17 cellular contexts compared by ENCODE assay signal in genomic region chr6:112268011-112268410, GRCh38. TPM values are rescaled to one million over a fixed set of nuclear protein-coding genes. Genes with fewer than 3 reads are reported as not detected.
DNase-seq lines count a peak whose midpoint lies in the region; ATAC-seq and TF ChIP-seq lines count a peak whose summit lies in the region.
"Had no signal": no experiment of that assay in that cellular context is flagged by ENCODE, and none has a peak within 500 bp of the region (broad histone marks: within the 10 kb centered on the region; RNA-seq: fewer than 3 reads in every experiment).

No MANE protein-coding gene starts in this region.

- peak overlapping the region; percentile 31 for H3K27ac ChIP-seq in rectal smooth muscle tissue (ENCODE audit: low read depth, low read length)
- H3K27ac ChIP-seq in tibial nerve: peak overlapping the region in 3 of 4 donors; percentile 60 to 88 (median 77)

- H3K4me1 Mint-ChIP-seq in natural killer cell treated with Interleukin-12 subunit alpha and Interleukin-12 subunit beta and Interleukin-15 and Interleukin-18, amount 100 ng/mL, for 72 hours (ENCODE audit: low read depth in 2 of 2): peaks cover 9 to 11% of the 10 kb centered on the region in 2 donors
- H3K4me1 Mint-ChIP-seq: IgD-negative memory B cell had no signal

- H3K27me3 ChIP-seq in adipocyte (replicated peaks; ENCODE audit: control insufficient read depth, insufficient read depth, low read length) (no peaks in the 10 kb centered on the region), rectal smooth muscle tissue (ENCODE audit: control insufficient read depth, insufficient read depth, low read length) (no peaks in the 10 kb centered on the region), tibial nerve (no peaks in the 10 kb centered on the region)
- H3K27me3 ChIP-seq: Peyer's patch had no signal

- ATAC-seq in left ventricle myocardium superior (peak; percentile 21), HG03045 (IDR thresholded peaks at IDR 0.05; ENCODE audit: unreplicated experiment) (no peak)
- ATAC-seq in natural killer cell treated with Interleukin-12 subunit alpha and Interleukin-12 subunit beta and Interleukin-15 and Interleukin-18, amount 100 ng/mL, for 72 hours: no peak
- ATAC-seq: GM12878 had no signal

- 65 to 66% methylated on average over 2 of the region's 2 CpGs for WGBS in tibial nerve, 2 donors

- intact Hi-C loops in left ventricle myocardium superior (cut with micrococcal nuclease): no loop called here

- H3K36me3 ChIP-seq in adipocyte (ENCODE audit: control insufficient read depth, insufficient read depth, low read length, severe bottlenecking) (no peaks in the 10 kb centered on the region), rectal smooth muscle tissue (ENCODE audit: control insufficient read depth, insufficient read depth, low read length) (no peaks in the 10 kb centered on the region), tibial nerve (no peaks in the 10 kb centered on the region)
- H3K36me3 ChIP-seq: Peyer's patch had no signal

- no peaks in the 10 kb centered on the region for H3K9me3 ChIP-seq in adipocyte (ENCODE audit: control insufficient read depth, low read length)
- no peaks in the 10 kb centered on the region for H3K9me3 ChIP-seq in tibial nerve
- H3K9me3 ChIP-seq: Peyer's patch had no signal

- H3K27ac Mint-ChIP-seq in natural killer cell treated with Interleukin-12 subunit alpha and Interleukin-12 subunit beta and Interleukin-15 and Interleukin-18, amount 100 ng/mL, for 72 hours: no peak overlapping the region
- H3K27ac Mint-ChIP-seq: IgD-negative memory B cell had no signal

- DNase-seq in adipocyte (ENCODE audit: low read depth): no peak
- DNase-seq in left ventricle myocardium superior: no peak
- no peak for DNase-seq in tibial nerve (ENCODE audit: low spot score in 2 of 2)
- no peak for DNase-seq in hypothalamus (lab: John Stamatoyannopoulos, UW)
- no peak for DNase-seq in natural killer cell treated with Interleukin-12 subunit alpha and Interleukin-12 subunit beta and Interleukin-15 and Interleukin-18, amount 100 ng/mL, for 72 hours (ENCODE audit: low spot score)
- DNase-seq in SHP77 treated with DMSO at 0.1 percent for 48 hours (lab: John Stamatoyannopoulos, UW): no peak
- DNase-seq: DMS79, HCEC 1CT, NCI-H1417 treated with DMSO at 0.1 percent for 48 hours, NCI-H2029 treated with DMSO at 0.1 percent for 48 hours, NCI-H510A, Peyer's patch had no signal

- peak in 1 of 2 donors; percentile 43 for TF ChIP-seq EP300 in tibial nerve (IDR thresholded peaks at IDR 0.05)

- H3K27me3 Mint-ChIP-seq in natural killer cell treated with Interleukin-12 subunit alpha and Interleukin-12 subunit beta and Interleukin-15 and Interleukin-18, amount 100 ng/mL, for 72 hours: peaks cover 31 to 38% of the 10 kb centered on the region in 2 donors

- TF ChIP-seq POLR2A in tibial nerve (IDR thresholded peaks at IDR 0.05): no peak

- H3K9ac ChIP-seq in adipocyte (ENCODE audit: low read length) (peak overlapping the region; percentile 79), rectal smooth muscle tissue (ENCODE audit: low read length) (no peak overlapping the region)

- H3K36me3 Mint-ChIP-seq in natural killer cell treated with Interleukin-12 subunit alpha and Interleukin-12 subunit beta and Interleukin-15 and Interleukin-18, amount 100 ng/mL, for 72 hours: no peaks in the 10 kb centered on the region

- H3K4me1 ChIP-seq in adipocyte (ENCODE audit: control insufficient read depth, insufficient read depth, low read length) (peaks cover 34% of the 10 kb centered on the region), rectal smooth muscle tissue (ENCODE audit: control insufficient read depth, insufficient read depth, low read length) (peaks cover 15% of the 10 kb centered on the region), tibial nerve (peaks cover 0 to 34% (median 11%) of the 10 kb centered on the region in 4 donors)
- H3K4me1 ChIP-seq: Peyer's patch had no signal

- H3K4me3 ChIP-seq in adipocyte (ENCODE audit: low read length) (peak overlapping the region; percentile 10), rectal smooth muscle tissue (ENCODE audit: low read length) (no peak overlapping the region), tibial nerve (no peak overlapping the region)
- H3K4me3 ChIP-seq: GM12878, Peyer's patch had no signal

- no peaks in the 10 kb centered on the region for H3K9me3 Mint-ChIP-seq in natural killer cell treated with Interleukin-12 subunit alpha and Interleukin-12 subunit beta and Interleukin-15 and Interleukin-18, amount 100 ng/mL, for 72 hours
- H3K9me3 Mint-ChIP-seq: IgD-negative memory B cell had no signal

- no peak overlapping the region for H3K4me3 Mint-ChIP-seq in natural killer cell treated with Interleukin-12 subunit alpha and Interleukin-12 subunit beta and Interleukin-15 and Interleukin-18, amount 100 ng/mL, for 72 hours
- H3K4me3 Mint-ChIP-seq: IgD-negative memory B cell had no signal

- no peak for TF ChIP-seq CTCF in tibial nerve (IDR thresholded peaks at IDR 0.05)

RNA-seq across cellular contexts. Expression of gene LAMA4, which starts 13.6 kb away (rescaled TPM):
- total RNA-seq in left ventricle myocardium superior (50.6 TPM), tibial nerve (100 to 1,000 TPM; 229 to 524 (median 468) TPM)
- not detected for total RNA-seq in natural killer cell treated with Interleukin-12 subunit alpha and Interleukin-12 subunit beta and Interleukin-15 and Interleukin-18, amount 100 ng/mL, for 72 hours
- total RNA-seq: HT-29 had no signal

Comparison
In these comparisons a context has a peak if more than half of its experiments do, and no peak if none do; other contexts are left out.
1. RNA of gene LAMA4, which starts 13.6 kb away (total RNA-seq): 229 to 524 TPM in tibial nerve and 50.6 TPM in left ventricle myocardium superior (single experiment); not detected in natural killer cell treated with Interleukin-12 subunit alpha and Interleukin-12 subunit beta and Interleukin-15 and Interleukin-18, amount 100 ng/mL, for 72 hours; every median in the first group is over 10 times any median in the second.